In the genomic region with DNA sequence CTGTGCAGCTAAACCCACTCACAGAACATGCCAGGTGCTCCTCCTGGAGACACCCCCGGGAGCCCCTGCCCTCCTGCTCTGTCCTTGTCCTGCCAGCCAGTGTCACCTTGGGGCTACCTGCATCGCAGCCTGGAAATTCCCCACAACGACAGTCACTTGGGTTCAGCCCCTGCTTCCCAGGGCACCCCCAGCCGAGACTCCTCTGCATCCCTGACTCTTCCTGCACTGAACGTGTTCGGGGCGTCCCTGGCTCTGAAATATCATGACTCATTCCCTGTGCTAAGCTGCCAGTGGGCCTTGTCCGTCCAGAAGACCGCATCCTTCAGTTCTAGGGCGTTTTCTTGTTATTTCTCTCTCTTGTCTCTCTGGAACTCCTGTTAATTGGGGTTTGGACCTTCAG, we compare ENCODE assay signal across 38 cellular contexts. TPM values are rescaled to one million over a fixed set of nuclear protein-coding genes. Genes with fewer than 3 reads are reported as not detected.
A peak's percentile ranks its signal among the peaks of the same experiment; 100 is the strongest.
DNase-seq lines count a peak whose midpoint lies in the region; ATAC-seq and TF ChIP-seq lines count a peak whose summit lies in the region.
"Had no signal": no experiment of that assay in that cellular context is flagged by ENCODE, and none has a peak within 500 bp of the region (broad histone marks: within the 10 kb centered on the region; RNA-seq: fewer than 3 reads in every experiment).

No MANE protein-coding gene starts in this region.

- H3K36me3 ChIP-seq in GM23338 (ENCODE audit: insufficient read depth) (no peaks in the 10 kb centered on the region), spleen (no peaks in the 10 kb centered on the region)
- H3K36me3 ChIP-seq: HAP-1, heart right ventricle, ovary, upper lobe of left lung had no signal

- H3K36me3 Mint-ChIP-seq in GM23338 (ENCODE audit: low read depth): no peaks in the 10 kb centered on the region; the same call in 2 of the 3 replicates
- H3K36me3 Mint-ChIP-seq in activated CD4-positive, alpha-beta T cell treated with anti-CD3 and anti-CD28 coated beads, Interleukin-2, amount 10 ng/mL, durations not matched to agents 24 days and 14 days (ENCODE audit: low read depth): no peaks in the 10 kb centered on the region
- H3K36me3 Mint-ChIP-seq: activated naive CD8-positive, alpha-beta T cell treated with anti-CD3 and anti-CD28 coated beads for 36 hours; CD14-positive monocyte; natural killer cell had no signal

- no peak for TF ChIP-seq POLR2A in spleen (IDR thresholded peaks at IDR 0.05)

- H3K4me2 ChIP-seq in GM23338: no peak overlapping the region

- H3K27ac Mint-ChIP-seq in GM23338: no peak overlapping the region
- no peak overlapping the region for H3K27ac Mint-ChIP-seq in activated CD4-positive, alpha-beta T cell treated with anti-CD3 and anti-CD28 coated beads, Interleukin-2, amount 10 ng/mL, durations not matched to agents 24 days and 14 days
- H3K27ac Mint-ChIP-seq: activated CD4-positive, alpha-beta T cell treated with anti-CD3 and anti-CD28 coated beads for 36 hours; activated naive CD8-positive, alpha-beta T cell treated with anti-CD3 and anti-CD28 coated beads for 36 hours; CD14-positive monocyte; natural killer cell; T-helper 2 cell treated with Interferon-gamma antibody and Interleukin-4, amounts not matched to agents 5 μg/mL and 100 μg/mL, for 36 hours had no signal

- H4K20me1 ChIP-seq in GM23338 (replicated peaks; ENCODE audit: insufficient read depth): no peaks in the 10 kb centered on the region; the same call in 1 of the 2 replicates

- H3K9me3 ChIP-seq in spleen: no peaks in the 10 kb centered on the region
- H3K9me3 ChIP-seq: Caco-2, HAP-1, heart right ventricle, mucosa of descending colon, ovary, upper lobe of left lung had no signal

- H3K4me3 Mint-ChIP-seq in GM23338: no peak overlapping the region
- H3K4me3 Mint-ChIP-seq in activated CD4-positive, alpha-beta T cell treated with anti-CD3 and anti-CD28 coated beads, Interleukin-2, amount 10 ng/mL, durations not matched to agents 24 days and 14 days: no peak overlapping the region
- H3K4me3 Mint-ChIP-seq: activated CD4-positive, alpha-beta T cell treated with anti-CD3 and anti-CD28 coated beads for 36 hours; activated naive CD8-positive, alpha-beta T cell treated with anti-CD3 and anti-CD28 coated beads for 36 hours; CD14-positive monocyte; natural killer cell; T-helper 2 cell treated with Interferon-gamma antibody and Interleukin-4, amounts not matched to agents 5 μg/mL and 100 μg/mL, for 36 hours had no signal

- TF ChIP-seq CTCF in GM23338 (conservative IDR thresholded peaks at IDR 0.05; ENCODE audit: low read depth in 2 of 2): no peak
- TF ChIP-seq CTCF in fibroblast of pulmonary artery (IDR thresholded peaks at IDR 0.05; ENCODE audit: low read length, missing control alignments): no peak
- TF ChIP-seq CTCF in spleen (IDR thresholded peaks at IDR 0.05 in 8 of 11, conservative IDR thresholded peaks at IDR 0.05 in 3 of 11): no peak

- H3K4me1 ChIP-seq in GM23338 (ENCODE audit: insufficient read depth) (peaks cover 17% of the 10 kb centered on the region; the same call in 1 of the 2 replicates), spleen (peaks cover under 1 to 5% (median 2%) of the 10 kb centered on the region in 6 donors)
- H3K4me1 ChIP-seq: foreskin keratinocyte, HAP-1 had no signal

- H3K4me3 ChIP-seq in GM23338: no peak overlapping the region
- H3K4me3 ChIP-seq in fibroblast of pulmonary artery (replicated peaks; ENCODE audit: low read depth, low read length): no peak overlapping the region
- H3K4me3 ChIP-seq in spleen: no peak overlapping the region
- H3K4me3 ChIP-seq: HAP-1, heart right ventricle, lung, mucosa of descending colon, ovary, skin epidermis, upper lobe of left lung had no signal

- DNase-seq in GM23338 (ENCODE audit: low spot score) (no peak), amniotic epithelial cell (ENCODE audit: low read depth) (peak; percentile 47), fibroblast of pulmonary artery (ENCODE audit: low read depth) (peak; percentile 31), spleen (peak; percentile 69), DMS153 treated with DMSO at 0.1 percent for 48 hours (lab: John Stamatoyannopoulos, UW; ENCODE audit: unreplicated experiment) (no peak)
- DNase-seq in activated CD4-positive, alpha-beta T cell treated with anti-CD3 and anti-CD28 coated beads, Interleukin-2, amount 10 ng/mL, durations not matched to agents 24 days and 14 days: no peak
- DNase-seq: activated CD4-positive, alpha-beta T cell treated with anti-CD3 and anti-CD28 coated beads for 36 hours; activated effector memory CD4-positive, alpha-beta T cell treated with anti-CD3 and anti-CD28 coated beads, Interleukin-2, amount 50 U/mL, for 16 hours; activated naive CD8-positive, alpha-beta T cell treated with anti-CD3 and anti-CD28 coated beads for 36 hours; activated T-cell treated with anti-CD3 and anti-CD28 coated beads, Interleukin-2, amount 50 U/mL, for 1 hour; aorta; Caco-2; caudate nucleus; cortex of kidney; DMS79 treated with DMSO at 0.1 percent for 48 hours; effector memory CD4-positive, alpha-beta T cell; erythroblast; foreskin keratinocyte; heart right ventricle; natural killer cell; NCI-H1436 treated with DMSO at 0.1 percent for 48 hours; NCI-H2081 treated with DMSO at 0.1 percent for 48 hours; NCI-H226; NCI-H526 treated with DMSO at 0.1 percent for 48 hours; ovary; PC-3; SHP77; stimulated activated naive CD4-positive, alpha-beta T cell; upper lobe of left lung had no signal

- H3K27ac ChIP-seq in GM23338 (ENCODE audit: low read depth) (no peak overlapping the region), spleen (no peak overlapping the region)
- H3K27ac ChIP-seq: foreskin keratinocyte, heart right ventricle, ovary, skin epidermis, upper lobe of left lung had no signal

- peaks cover 22% of the 10 kb centered on the region for H3K4me1 Mint-ChIP-seq in GM23338
- peaks cover 7% of the 10 kb centered on the region for H3K4me1 Mint-ChIP-seq in activated CD4-positive, alpha-beta T cell treated with anti-CD3 and anti-CD28 coated beads, Interleukin-2, amount 10 ng/mL, durations not matched to agents 24 days and 14 days

- no peak for ATAC-seq in GM23338
- no peak for ATAC-seq in HG02884 (IDR thresholded peaks at IDR 0.05; ENCODE audit: unreplicated experiment)
- ATAC-seq: activated CD4-positive, alpha-beta T cell treated with anti-CD3 and anti-CD28 coated beads for 36 hours; foreskin keratinocyte; heart right ventricle; mucosa of descending colon; natural killer cell; PC-3 had no signal

- H3F3A ChIP-seq in GM23338 (replicated peaks; ENCODE audit: low read depth): no peaks in the 10 kb centered on the region

- H3K9me3 Mint-ChIP-seq in GM23338: no peaks in the 10 kb centered on the region; the same call in 2 of the 3 replicates
- no peaks in the 10 kb centered on the region for H3K9me3 Mint-ChIP-seq in activated CD4-positive, alpha-beta T cell treated with anti-CD3 and anti-CD28 coated beads, Interleukin-2, amount 10 ng/mL, durations not matched to agents 24 days and 14 days
- H3K9me3 Mint-ChIP-seq: activated naive CD8-positive, alpha-beta T cell treated with anti-CD3 and anti-CD28 coated beads for 36 hours; natural killer cell; T-helper 2 cell treated with Interferon-gamma antibody and Interleukin-4, amounts not matched to agents 5 μg/mL and 100 μg/mL, for 36 hours had no signal

- H3K9me2 ChIP-seq in GM23338 (ENCODE audit: insufficient read depth): no peaks in the 10 kb centered on the region

- no peaks in the 10 kb centered on the region for H3K79me2 ChIP-seq in GM23338 (replicated peaks; ENCODE audit: insufficient read depth)

- H3K27me3 Mint-ChIP-seq in GM23338 (ENCODE audit: insufficient read depth, low read depth, poor library complexity): peaks cover 30% of the 10 kb centered on the region
- peaks cover 30% of the 10 kb centered on the region for H3K27me3 Mint-ChIP-seq in activated CD4-positive, alpha-beta T cell treated with anti-CD3 and anti-CD28 coated beads, Interleukin-2, amount 10 ng/mL, durations not matched to agents 24 days and 14 days

- intact Hi-C loops in spleen (cut with DNase I; ENCODE audit: low total_unique reads): no loop called here
- intact Hi-C loops in activated CD4-positive, alpha-beta T cell treated with anti-CD3 and anti-CD28 coated beads, Interleukin-2, amount 10 ng/mL, durations not matched to agents 24 days and 14 days (cut with micrococcal nuclease): no loop called here

- H2AFZ ChIP-seq in GM23338: 0 out of 2 replicates have a peak overlapping the region, but pooled peaks have one; percentile 18

- H3K27me3 ChIP-seq in GM23338 (ENCODE audit: insufficient read depth): peaks cover 26% of the 10 kb centered on the region
- peaks cover 0 to 72% (median 9%) of the 10 kb centered on the region in 7 donors for H3K27me3 ChIP-seq in spleen (replicated peaks in 1 of 7)
- H3K27me3 ChIP-seq: ovary, upper lobe of left lung had no signal

- 76 to 88% (median 85%) methylated on average over 9 to 10 of the region's 10 CpGs for WGBS in spleen, 5 donors

TF ChIP-seq in GM23338, 12 proteins besides CTCF, POLR2A, EP300 and RAD21 (continues in another document):
- TF ChIP-seq POLR2AphosphoS5 (IDR thresholded peaks at IDR 0.05; ENCODE audit: low read depth) (no peak), EZH2phosphoT487 (IDR thresholded peaks at IDR 0.05; ENCODE audit: unreplicated experiment) (no peak), EZH2 (IDR thresholded peaks at IDR 0.05; ENCODE audit: low read depth, unreplicated experiment) (no peak)

RNA-seq across cellular contexts. Expression of a gene that starts 5.8 kb away (rescaled TPM):
- total RNA-seq in GM23338 (2014; rRNA removed; shearing (Covaris generic)): not detected in 2 replicates
- polyA plus RNA-seq in GM23338 (2016; fragmentation: Nextera tagmentation; extraction: Ambion mirVana) (not detected in 2 replicates), spleen (under 1 TPM in 1 of 3 donors, not detected in 2; 0.13 TPM)
- total RNA-seq in spleen: under 1 TPM in 1 of 7 donors, not detected in 6; 0.22 TPM
- not detected in 2 replicates for total RNA-seq in activated CD4-positive, alpha-beta T cell treated with anti-CD3 and anti-CD28 coated beads, Interleukin-2, amount 10 ng/mL, durations not matched to agents 24 days and 14 days
- total RNA-seq: activated CD8-positive, alpha-beta memory T cell treated with anti-CD3 and anti-CD28 coated beads for 36 hours; activated naive CD8-positive, alpha-beta T cell treated with anti-CD3 and anti-CD28 coated beads for 36 hours; Caco-2; foreskin keratinocyte; heart right ventricle; LHCN-M2; natural killer cell; PC-3 had no signal
- polyA plus RNA-seq: aorta, foreskin keratinocyte, heart right ventricle had no signal

RNA-seq across cellular contexts. Expression of a gene that starts 6.1 kb away (rescaled TPM):
- 4.6 and 8.7 TPM in 2 replicates for total RNA-seq in GM23338 (2014; rRNA removed; shearing (Covaris generic))
- polyA plus RNA-seq in GM23338 (2016; fragmentation: Nextera tagmentation; extraction: Ambion mirVana): 1.8 and 2.6 TPM in 2 replicates
- total RNA-seq in spleen: 10 to 100 TPM; 11.2 to 31.3 (median 15.7) TPM
- 1 to 10 TPM; 2.7 to 8.5 (median 7.8) TPM for polyA plus RNA-seq in spleen
- total RNA-seq in activated CD4-positive, alpha-beta T cell treated with anti-CD3 and anti-CD28 coated beads, Interleukin-2, amount 10 ng/mL, durations not matched to agents 24 days and 14 days: 4.4 and 4.7 TPM in 2 replicates

RNA-seq across cellular contexts. Expression of a gene that starts 44.3 kb away (rescaled TPM):
- total RNA-seq in GM23338 (2014; rRNA removed; shearing (Covaris generic)): 77.2 and 87.5 TPM in 2 replicates
- polyA plus RNA-seq in GM23338 (2016; fragmentation: Nextera tagmentation; extraction: Ambion mirVana) (42.5 and 47.7 TPM in 2 replicates), spleen (10 to 100 TPM; 22.0 to 35.4 (median 24.0) TPM)
- 10 to 100 TPM; 57.4 to 82.5 (median 66.4) TPM for total RNA-seq in spleen
- total RNA-seq in activated CD4-positive, alpha-beta T cell treated with anti-CD3 and anti-CD28 coated beads, Interleukin-2, amount 10 ng/mL, durations not matched to agents 24 days and 14 days: 94.8 and 95.4 TPM in 2 replicates

Comparison
In these comparisons a context has a peak if more than half of its experiments do, and no peak if none do; other contexts are left out.
1. DNase-seq: peak in amniotic epithelial cell (single experiment), fibroblast of pulmonary artery (single experiment) and spleen (single experiment); none in GM23338 (single experiment), activated CD4-positive, alpha-beta T cell treated with anti-CD3 and anti-CD28 coated beads, Interleukin-2, amount 10 ng/mL, durations not matched to agents 24 days and 14 days (single experiment) and DMS153 treated with DMSO at 0.1 percent for 48 hours (single experiment).